1 cellular context compared by ENCODE assay signal in the genomic region with DNA sequence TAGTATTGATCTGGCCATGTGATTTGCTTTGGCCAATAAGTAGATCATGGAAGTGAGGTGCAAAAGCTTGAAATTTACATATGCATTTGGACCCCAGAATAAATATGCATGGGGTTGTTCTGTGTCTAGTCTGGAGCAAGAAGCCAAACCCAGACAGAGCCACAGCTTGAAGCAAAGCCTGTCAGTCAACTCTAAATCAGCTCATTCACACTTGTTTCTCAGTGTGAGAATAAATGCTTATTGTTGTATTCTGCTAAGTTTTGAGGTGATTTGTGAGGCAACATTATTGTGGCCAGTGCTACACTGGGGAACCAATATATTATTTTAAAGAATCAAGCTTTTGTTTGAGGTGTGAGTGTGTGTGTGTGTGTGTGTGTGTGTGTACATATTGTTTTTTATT.
TF ChIP-seq lines count a peak whose summit lies in the region.

No MANE protein-coding gene starts in this region.

TF ChIP-seq in K562, 482 proteins besides CTCF, POLR2A, EP300 and RAD21:
- TF ChIP-seq PKNOX1 (IDR thresholded peaks at IDR 0.05) (peak; percentile 59), ZNF589 (CRISPR knock-in tag; IDR thresholded peaks at IDR 0.05; ENCODE audit: low read depth) (no peak)
